10 cellular contexts compared by ENCODE assay signal in genomic region chr6:14732845-14733757, GRCh38.
A peak's percentile ranks its signal among the peaks of the same experiment; 100 is the strongest.
DNase-seq lines count a peak whose midpoint lies in the region; ATAC-seq, FAIRE-seq and TF ChIP-seq lines count a peak whose summit lies in the region.
"Had no signal": no experiment of that assay in that cellular context is flagged by ENCODE, and none has a peak within 500 bp of the region (broad histone marks: within the 10 kb centered on the region; RNA-seq: fewer than 3 reads in every experiment).

No MANE protein-coding gene starts in this region.

- intact Hi-C loops in vagina (cut with DNase I), result no loop called here
- intact Hi-C loops in A673 (cut with micrococcal nuclease; ENCODE audit: unreplicated experiment), result no loop called here

- no peak overlapping the region for H3K4me3 ChIP-seq in vagina
- no peak overlapping the region for H3K4me3 ChIP-seq in A673 (ENCODE audit: low read depth, low read length, poor library complexity, severe bottlenecking)

- H3K4me1 ChIP-seq in vagina (no peaks in the 10 kb centered on the region), A673 (ENCODE audit: insufficient read depth, low read length, poor library complexity, severe bottlenecking) (no peaks in the 10 kb centered on the region)

- TF ChIP-seq CTCF in vagina (IDR thresholded peaks at IDR 0.05) (no peak), A673 (conservative IDR thresholded peaks at IDR 0.05; ENCODE audit: low read depth, low read length) (no peak)

- H3K27me3 ChIP-seq in vagina (no peaks in the 10 kb centered on the region), A673 (replicated peaks; ENCODE audit: insufficient read depth, low read depth, low read length, poor library complexity) (no peaks in the 10 kb centered on the region)

- DNase-seq in AG08395 (ENCODE audit: low spot score) (peak; percentile 46), M059J (ENCODE audit: low read depth) (peak; percentile 97), kidney glomerular epithelial cell (lab: John Stamatoyannopoulos, UW) (peak; percentile 79), vagina (ENCODE audit: extremely low spot score in 2 of 2) (no peak), A673 (ENCODE audit: low spot score) (no peak), frontal cortex (ENCODE audit: low spot score in 2 of 2) (no peak)
- DNase-seq in activated T-helper 9 cell treated with anti-CD3 and anti-CD28 coated beads, Interleukin-2, amount 50 U/mL, for 16 hours (ENCODE audit: low read depth), result peak; percentile 46
- DNase-seq: DND-41 had no signal

- H3K9me3 ChIP-seq in vagina, result no peaks in the 10 kb centered on the region
- H3K9me3 ChIP-seq in A673 (ENCODE audit: low read depth, low read length, poor library complexity, severe bottlenecking), result no peaks in the 10 kb centered on the region

- no peak overlapping the region for H3K27ac ChIP-seq in vagina
- no peak overlapping the region for H3K27ac ChIP-seq in A673 (ENCODE audit: low read depth, low read length, poor library complexity, severe bottlenecking)

- no peaks in the 10 kb centered on the region for H3K36me3 ChIP-seq in vagina
- no peaks in the 10 kb centered on the region for H3K36me3 ChIP-seq in A673 (ENCODE audit: insufficient read depth, low read length, poor library complexity, severe bottlenecking)

- no peak for TF ChIP-seq POLR2A in vagina (IDR thresholded peaks at IDR 0.05)

- ATAC-seq in GM21515 (IDR thresholded peaks at IDR 0.05; ENCODE audit: unreplicated experiment), result no peak

- no peak for FAIRE-seq in frontal cortex (lab: Jason Lieb, UNC)
- FAIRE-seq: colon had no signal

- POLR2A ChIA-PET in A673 (lab: Charles Lee; ENCODE audit: low non-redundant PET), result no interaction called here

- no TSS peak for BruUV-seq in A673 (replicated peaks; lab: Mats Ljungman, UMichigan)

- CTCF ChIA-PET in A673 (lab: Charles Lee), result no interaction called here

Comparison
In these comparisons a context has a peak if more than half of its experiments do, and no peak if none do; other contexts are left out.
1. DNase-seq: peak in AG08395 (single experiment), M059J (single experiment), activated T-helper 9 cell treated with anti-CD3 and anti-CD28 coated beads, Interleukin-2, amount 50 U/mL, for 16 hours (single experiment) and kidney glomerular epithelial cell (single experiment); none in vagina (0 of 2), A673 (single experiment) and frontal cortex (0 of 2).